Comparison of ENCODE assay signal across 13 cellular contexts in the genomic region with DNA sequence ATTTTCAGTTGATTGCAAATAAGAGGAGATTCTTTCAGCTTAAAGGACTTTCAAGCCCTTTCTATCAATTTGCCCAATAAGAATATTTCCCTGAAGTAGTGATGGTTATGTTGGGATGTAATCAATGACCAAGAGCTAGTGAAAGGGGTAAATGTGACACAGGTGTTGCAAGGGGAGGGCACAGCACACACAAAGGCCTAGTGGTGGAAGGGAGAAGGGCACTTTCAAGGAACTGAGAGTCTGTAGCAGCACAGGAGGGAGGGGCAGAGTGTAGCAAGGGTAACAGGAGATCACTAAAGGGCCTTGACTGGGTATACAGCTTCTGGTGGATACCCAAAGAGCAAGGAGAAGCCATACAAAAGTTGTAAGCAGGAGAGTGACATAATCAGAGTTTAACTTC.
DNase-seq lines count a peak whose midpoint lies in the region; ATAC-seq and TF ChIP-seq lines count a peak whose summit lies in the region.
"Had no signal": no experiment of that assay in that cellular context is flagged by ENCODE, and none has a peak within 500 bp of the region (broad histone marks: within the 10 kb centered on the region; RNA-seq: fewer than 3 reads in every experiment).

No MANE protein-coding gene starts in this region.

- H3K27me3 Mint-ChIP-seq in neural crest cell (ENCODE audit: low read depth), result no peaks in the 10 kb centered on the region
- H3K27me3 Mint-ChIP-seq: stimulated activated naive CD8-positive, alpha-beta T cell treated with anti-CD3 and anti-CD28 coated beads, Interleukin-15, amount 100 ng/mL, for 72 hours had no signal

- H3K4me3 Mint-ChIP-seq in neural crest cell, result no peak overlapping the region
- H3K4me3 Mint-ChIP-seq: activated T-cell treated with anti-CD3 and anti-CD28 coated beads, Interleukin-2, amount 50 U/mL, for 72 hours; central memory CD8-positive, alpha-beta T cell; stimulated activated naive CD8-positive, alpha-beta T cell treated with anti-CD3 and anti-CD28 coated beads, Interleukin-15, amount 100 ng/mL, for 72 hours had no signal

- no peaks in the 10 kb centered on the region for H3K36me3 Mint-ChIP-seq in neural crest cell (ENCODE audit: low read depth)

- no peak for DNase-seq in neural crest cell (ENCODE audit: low read depth, low spot score)
- DNase-seq in stimulated activated CD8-positive, alpha-beta memory T cell treated with anti-CD3 and anti-CD28 coated beads, Interleukin-4, amount 100 ng/mL, for 48 hours, result no peak
- no peak for DNase-seq in NCI-H2081 treated with DMSO at 0.1 percent for 48 hours (lab: John Stamatoyannopoulos, UW)
- no peak for DNase-seq in NCI-H1694 (lab: John Stamatoyannopoulos, UW)
- DNase-seq: activated T-cell treated with anti-CD3 and anti-CD28 coated beads, Interleukin-2, amount 50 U/mL, for 72 hours; DMS 273 treated with DMSO at 0.1 percent for 48 hours; left lung; NCI-H187 treated with DMSO at 0.1 percent for 48 hours; stimulated activated naive CD8-positive, alpha-beta T cell treated with anti-CD3 and anti-CD28 coated beads, Interleukin-15, amount 100 ng/mL, for 72 hours had no signal

- ATAC-seq in GM19351 (IDR thresholded peaks at IDR 0.05; ENCODE audit: unreplicated experiment), result peak; percentile 86
- ATAC-seq in HG02588 (IDR thresholded peaks at IDR 0.05; ENCODE audit: unreplicated experiment), result peak; percentile 89
- peak; percentile 81 for ATAC-seq in HG03565 (IDR thresholded peaks at IDR 0.05; ENCODE audit: unreplicated experiment)
- ATAC-seq: activated T-cell treated with anti-CD3 and anti-CD28 coated beads, Interleukin-2, amount 50 U/mL, for 72 hours; left lung; stimulated activated naive CD8-positive, alpha-beta T cell treated with anti-CD3 and anti-CD28 coated beads, Interleukin-15, amount 100 ng/mL, for 72 hours had no signal

- H3K9me3 Mint-ChIP-seq in neural crest cell, result peaks cover 6% of the 10 kb centered on the region

- peak; percentile 22 for TF ChIP-seq CTCF in neural crest cell (conservative IDR thresholded peaks at IDR 0.05)

- H3K27ac Mint-ChIP-seq in neural crest cell (ENCODE audit: unreplicated experiment), result no peak overlapping the region
- H3K27ac Mint-ChIP-seq: activated T-cell treated with anti-CD3 and anti-CD28 coated beads, Interleukin-2, amount 50 U/mL, for 72 hours; stimulated activated naive CD8-positive, alpha-beta T cell treated with anti-CD3 and anti-CD28 coated beads, Interleukin-15, amount 100 ng/mL, for 72 hours had no signal

- H3K4me1 Mint-ChIP-seq in neural crest cell, result peaks cover 15% of the 10 kb centered on the region
- H3K4me1 Mint-ChIP-seq: central memory CD8-positive, alpha-beta T cell; stimulated activated naive CD8-positive, alpha-beta T cell treated with anti-CD3 and anti-CD28 coated beads, Interleukin-15, amount 100 ng/mL, for 72 hours had no signal
